Comparison of ENCODE assay signal across 37 cellular contexts in the genomic region with DNA sequence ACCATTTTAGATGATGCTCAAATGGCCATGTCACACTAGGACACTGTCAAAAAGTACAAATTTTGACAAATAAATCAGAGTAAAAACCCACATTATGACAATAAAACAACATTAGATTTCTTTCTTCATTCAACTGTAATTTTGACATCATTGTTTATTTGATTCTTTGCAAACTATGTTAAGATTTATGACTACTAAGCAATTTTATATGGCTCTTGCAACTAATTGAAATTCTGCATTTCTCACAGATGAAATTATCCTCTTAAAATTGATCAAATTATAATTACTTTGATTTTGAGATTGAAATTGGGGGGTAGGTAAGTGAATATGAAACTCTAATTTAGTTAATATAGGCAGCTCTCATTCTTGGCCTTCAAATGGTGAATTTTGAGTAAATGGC. TPM values are rescaled to one million over a fixed set of nuclear protein-coding genes. Genes with fewer than 3 reads are reported as not detected.
"Had no signal": no experiment of that assay in that cellular context is flagged by ENCODE, and none has a peak within 500 bp of the region (broad histone marks: within the 10 kb centered on the region; RNA-seq: fewer than 3 reads in every experiment).

No MANE protein-coding gene starts in this region.

- H3K9me3 ChIP-seq: adrenal gland, ascending aorta, body of pancreas, breast epithelium had no signal

- ATAC-seq: activated naive CD4-positive, alpha-beta T cell treated with anti-CD3 and anti-CD28 coated beads, Interleukin-2, amount 50 U/mL, for 72 hours; activated naive CD8-positive, alpha-beta T cell treated with anti-CD3 and anti-CD28 coated beads, Interleukin-2, amount 50 U/mL, for 24 hours; activated T-cell treated with anti-CD3 and anti-CD28 coated beads, Interleukin-2, amount 50 U/mL, for 4 hours; activated T-cell treated with anti-CD3 and anti-CD28 coated beads, Interleukin-2, amount 50 U/mL, for 72 hours; activated T-helper 17 cell treated with anti-CD3 and anti-CD28 coated beads, Interleukin-2, amount 50 U/mL, for 72 hours; body of pancreas had no signal

- H3K4me1 ChIP-seq: adrenal gland, ascending aorta, body of pancreas, breast epithelium had no signal

- H3K36me3 ChIP-seq: adrenal gland, ascending aorta, brain microvascular endothelial cell, breast epithelium, cardiac muscle cell had no signal

- H3K27ac ChIP-seq: adrenal gland, ascending aorta, body of pancreas, brain microvascular endothelial cell, breast epithelium, cardiac muscle cell had no signal

- FAIRE-seq: astrocyte, bronchial epithelial cell had no signal

- H3K27me3 ChIP-seq: adrenal gland, ascending aorta, body of pancreas, brain microvascular endothelial cell, breast epithelium, cardiac muscle cell had no signal

- H3K4me3 ChIP-seq: adrenal gland, ascending aorta, body of pancreas, breast epithelium, cardiac muscle cell had no signal

- DNase-seq: activated effector memory CD4-positive, alpha-beta T cell treated with anti-CD3 and anti-CD28 coated beads, Interleukin-2, amount 50 U/mL, for 16 hours; activated effector memory CD4-positive, alpha-beta T cell treated with Interleukin-2 at 50 U/mL for 16 hours; activated gamma-delta T cell; activated gamma-delta T cell treated with Interleukin-2 at 50 U/mL for 16 hours; activated naive CD4-positive, alpha-beta T cell; activated naive CD4-positive, alpha-beta T cell treated with anti-CD3 and anti-CD28 coated beads for 36 hours; activated naive CD4-positive, alpha-beta T cell treated with anti-CD3 and anti-CD28 coated beads, Interleukin-2, amount 10 ng/mL, durations not matched to agents 7 days and 5 days; activated naive CD4-positive, alpha-beta T cell treated with anti-CD3 and anti-CD28 coated beads, Interleukin-2, amount 50 U/mL, for 16 hours; activated naive CD4-positive, alpha-beta T cell treated with Interleukin-2 at 50 U/mL for 16 hours; activated naive CD8-positive, alpha-beta T cell treated with anti-CD3 and anti-CD28 coated beads for 36 hours; activated naive CD8-positive, alpha-beta T cell treated with anti-CD3 and anti-CD28 coated beads, Interleukin-2, amount 10 ng/mL, durations not matched to agents 7 days and 5 days; activated naive CD8-positive, alpha-beta T cell treated with anti-CD3 and anti-CD28 coated beads, Interleukin-2, amount 50 U/mL, for 24 hours; activated T-cell treated with anti-CD3 and anti-CD28 coated beads, Interleukin-2, amount 50 U/mL, for 24 hours; activated T-cell treated with anti-CD3 and anti-CD28 coated beads, Interleukin-2, amount 50 U/mL, for 4 hours; activated T-cell treated with anti-CD3 and anti-CD28 coated beads, Interleukin-2, amount 50 U/mL, for 48 hours; activated T-cell treated with anti-CD3 and anti-CD28 coated beads, Interleukin-2, amount 50 U/mL, for 72 hours; adrenal gland; amniotic stem cell; amygdala; anterior cingulate cortex; aorta; body of pancreas; brain microvascular endothelial cell; caudate nucleus; central memory CD4-positive, alpha-beta T cell; cerebellar nuclear complex had no signal

RNA-seq across cellular contexts. Expression of gene ATOH1, which starts 59.8 kb away (rescaled TPM):
- total RNA-seq: activated naive CD4-positive, alpha-beta T cell treated with anti-CD3 and anti-CD28 coated beads for 36 hours; activated naive CD4-positive, alpha-beta T cell treated with anti-CD3 and anti-CD28 coated beads, Interleukin-2, amount 50 U/mL, for 72 hours; activated naive CD8-positive, alpha-beta T cell treated with anti-CD3 and anti-CD28 coated beads for 36 hours; activated naive CD8-positive, alpha-beta T cell treated with anti-CD3 and anti-CD28 coated beads, Interleukin-2, amount 10 ng/mL, durations not matched to agents 7 days and 5 days; activated T-cell treated with anti-CD3 and anti-CD28 coated beads, Interleukin-2, amount 50 U/mL, for 4 hours; activated T-cell treated with anti-CD3 and anti-CD28 coated beads, Interleukin-2, amount 50 U/mL, for 72 hours; activated T-helper 1 cell treated with anti-CD3 and anti-CD28 coated beads, Interleukin-12 subunit alpha, Interleukin-12 subunit beta, Interleukin-2, Interleukin-4 antibody, amounts not matched to agents 30 ng/mL and 10 ng/mL and 1 ng/mL, durations not matched to agents 14 hours and 24 hours and 36 hours; activated T-helper 17 cell treated with anti-CD3 and anti-CD28 coated beads, Interleukin-2, amount 50 U/mL, for 72 hours; activated T-helper 2 cell treated with anti-CD3 and anti-CD28 coated beads, Interferon-gamma antibody, Interleukin-2, Interleukin-4, amounts not matched to agents 10 μg/mL and 5 μg/mL and 100 μg/mL, durations not matched to agents 14 hours and 24 hours and 36 hours; adrenal gland; aorta; ascending aorta; astrocyte; body of pancreas; breast epithelium; bronchial epithelial cell; cardiac muscle cell; cardiac septum; chondrocyte had no signal
- polyA plus RNA-seq: adrenal gland, cardiac muscle cell had no signal
